Comparison of ENCODE assay signal across 11 cellular contexts in the genomic region with DNA sequence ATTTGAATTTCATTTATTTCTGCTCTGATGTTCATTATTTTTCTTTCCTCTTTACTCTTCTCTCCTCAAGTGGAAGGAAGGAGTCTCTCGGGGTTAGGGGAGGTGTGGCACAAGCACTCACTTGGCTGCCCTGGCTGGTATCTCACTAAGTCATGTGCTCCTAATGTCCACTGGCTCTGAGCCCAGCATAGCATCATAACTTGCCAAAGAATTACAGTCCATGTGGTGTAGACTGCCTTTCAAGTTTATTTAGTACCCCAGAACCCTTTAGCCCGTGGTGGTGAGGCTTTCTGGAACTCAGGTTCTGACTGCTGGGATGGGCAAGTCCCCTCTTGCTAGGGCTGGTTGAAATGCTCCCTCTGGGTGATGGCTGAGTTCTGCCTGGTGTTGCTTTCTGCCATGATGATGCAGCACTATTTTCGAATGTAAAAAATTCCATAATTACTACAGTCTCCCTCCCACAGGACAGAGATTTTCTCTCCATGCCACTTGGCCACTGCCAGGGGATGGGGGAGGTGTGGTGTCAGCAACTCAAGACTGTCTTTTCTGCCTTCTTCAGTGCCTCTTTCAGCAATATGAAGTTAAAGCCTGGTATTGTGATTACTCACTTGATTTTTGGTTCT. TPM values are rescaled to one million over a fixed set of nuclear protein-coding genes. Genes with fewer than 3 reads are reported as not detected.
A peak's percentile ranks its signal among the peaks of the same experiment; 100 is the strongest.
DNase-seq lines count a peak whose midpoint lies in the region; TF ChIP-seq lines count a peak whose summit lies in the region.
"Had no signal": no experiment of that assay in that cellular context is flagged by ENCODE, and none has a peak within 500 bp of the region (broad histone marks: within the 10 kb centered on the region; RNA-seq: fewer than 3 reads in every experiment).

No MANE protein-coding gene starts in this region.

- no peak for TF ChIP-seq CTCF in Calu3 (IDR thresholded peaks at IDR 0.05; ENCODE audit: unreplicated experiment)
- TF ChIP-seq CTCF in fibroblast of lung (conservative IDR thresholded peaks at IDR 0.05 in 1 of 2, IDR thresholded peaks at IDR 0.05 in 1 of 2; ENCODE audit: low read depth in 1 of 2, low read length in 2 of 2) = no peak

- H4K8ac ChIP-seq in trophoblast cell (ENCODE audit: low read depth, low read length) = peak overlapping the region; percentile 29

- no peak overlapping the region for H2BK5ac ChIP-seq in trophoblast cell (ENCODE audit: low read depth, low read length, poor library complexity)

- H3K18ac ChIP-seq in trophoblast cell (ENCODE audit: low read length) = peak overlapping the region; percentile 35

- H3K4me1 ChIP-seq in fibroblast of lung (ENCODE audit: control insufficient read depth, extremely low read depth, insufficient read depth, low read length) (peaks cover 7% of the 10 kb centered on the region), trophoblast cell (ENCODE audit: control insufficient read depth in 1 of 2, insufficient read depth in 2 of 2, low read length in 2 of 2) (peaks cover 0 to 2% of the 10 kb centered on the region in 2 experiments)

- H3K36me3 Mint-ChIP-seq in Calu3 (ENCODE audit: insufficient read depth, unreplicated experiment) = peaks cover 4% of the 10 kb centered on the region
- peaks cover 18% of the 10 kb centered on the region for H3K36me3 Mint-ChIP-seq in activated T-helper 1 cell treated with anti-CD3 and anti-CD28 coated beads, Interleukin-12 subunit alpha, Interleukin-12 subunit beta, Interleukin-2, Interleukin-4 antibody, amounts not matched to agents 30 ng/mL and 10 ng/mL and 1 ng/mL, durations not matched to agents 14 hours and 24 hours and 36 hours (ENCODE audit: low read depth)

- H4K12ac ChIP-seq in trophoblast cell (ENCODE audit: low read depth, low read length) = no peak overlapping the region

- no peaks in the 10 kb centered on the region for H4K20me1 ChIP-seq in fibroblast of lung (ENCODE audit: control insufficient read depth, extremely low read depth, insufficient read depth, low read length)

- H3K79me1 ChIP-seq in trophoblast cell (ENCODE audit: low read length) = peaks cover 2% of the 10 kb centered on the region

- peak overlapping the region; percentile 85 for H4K91ac ChIP-seq in trophoblast cell (ENCODE audit: low read depth, low read length)

- no CpG with 5 or more reads among the region's 3 CpGs for WGBS in trophoblast cell (ENCODE audit: extremely low coverage, insufficient coverage, insufficient read length)

- H3K4ac ChIP-seq in trophoblast cell (ENCODE audit: low read depth, low read length) = peak overlapping the region; percentile 2

- no peak overlapping the region for H3K4me3 Mint-ChIP-seq in Calu3 (ENCODE audit: low read depth, unreplicated experiment)
- H3K4me3 Mint-ChIP-seq in activated T-helper 1 cell treated with anti-CD3 and anti-CD28 coated beads, Interleukin-12 subunit alpha, Interleukin-12 subunit beta, Interleukin-2, Interleukin-4 antibody, amounts not matched to agents 30 ng/mL and 10 ng/mL and 1 ng/mL, durations not matched to agents 14 hours and 24 hours and 36 hours = no peak overlapping the region
- H3K4me3 Mint-ChIP-seq: IgD-negative memory B cell had no signal

- H3K9me3 Mint-ChIP-seq in Calu3 (ENCODE audit: low read depth, unreplicated experiment) = peaks cover 8% of the 10 kb centered on the region
- peaks cover 27% of the 10 kb centered on the region for H3K9me3 Mint-ChIP-seq in activated T-helper 1 cell treated with anti-CD3 and anti-CD28 coated beads, Interleukin-12 subunit alpha, Interleukin-12 subunit beta, Interleukin-2, Interleukin-4 antibody, amounts not matched to agents 30 ng/mL and 10 ng/mL and 1 ng/mL, durations not matched to agents 14 hours and 24 hours and 36 hours

- H3K27me3 ChIP-seq in fibroblast of lung (ENCODE audit: control insufficient read depth, insufficient read depth, low read length) (no peaks in the 10 kb centered on the region), trophoblast cell (ENCODE audit: insufficient read depth, low read length) (no peaks in the 10 kb centered on the region)

- no peak overlapping the region for H3K9ac ChIP-seq in fibroblast of lung (ENCODE audit: insufficient read depth, low read length)
- H3K9ac ChIP-seq in trophoblast cell (ENCODE audit: low read length) = no peak overlapping the region

- H2BK12ac ChIP-seq in trophoblast cell (ENCODE audit: low read length) = peak overlapping the region; percentile 12

- H3K79me2 ChIP-seq in fibroblast of lung (ENCODE audit: control insufficient read depth, insufficient read depth, low read length) = no peaks in the 10 kb centered on the region
- H3K79me2 ChIP-seq in trophoblast cell (ENCODE audit: control insufficient read depth, insufficient read depth, low read length, poor library complexity) = no peaks in the 10 kb centered on the region

- H2AFZ ChIP-seq in fibroblast of lung (ENCODE audit: low read length) (no peak overlapping the region), trophoblast cell (ENCODE audit: insufficient read depth, low read length, poor library complexity) (no peak overlapping the region)

- H3K27me3 Mint-ChIP-seq in Calu3 (ENCODE audit: unreplicated experiment) = no peaks in the 10 kb centered on the region
- H3K27me3 Mint-ChIP-seq in activated T-helper 1 cell treated with anti-CD3 and anti-CD28 coated beads, Interleukin-12 subunit alpha, Interleukin-12 subunit beta, Interleukin-2, Interleukin-4 antibody, amounts not matched to agents 30 ng/mL and 10 ng/mL and 1 ng/mL, durations not matched to agents 14 hours and 24 hours and 36 hours (ENCODE audit: insufficient read depth) = no peaks in the 10 kb centered on the region
- H3K27me3 Mint-ChIP-seq: IgD-negative memory B cell had no signal

- no peaks in the 10 kb centered on the region for H3K36me3 ChIP-seq in fibroblast of lung (ENCODE audit: control insufficient read depth, insufficient read depth, low read length)
- H3K36me3 ChIP-seq in trophoblast cell (ENCODE audit: control insufficient read depth in 1 of 2, insufficient read depth in 2 of 2, low read length in 2 of 2) = peaks cover 2 to 4% of the 10 kb centered on the region in 2 experiments

- peak overlapping the region; percentile 44 for H2AK5ac ChIP-seq in trophoblast cell (ENCODE audit: low read length)

- intact Hi-C loops in Calu3 (cut with micrococcal nuclease; ENCODE audit: unreplicated experiment) = no loop called here
- intact Hi-C loops in activated T-helper 1 cell treated with anti-CD3 and anti-CD28 coated beads, Interleukin-12 subunit alpha, Interleukin-12 subunit beta, Interleukin-2, Interleukin-4 antibody, amounts not matched to agents 30 ng/mL and 10 ng/mL and 1 ng/mL, durations not matched to agents 14 hours and 24 hours and 36 hours (cut with micrococcal nuclease) = no loop called here

- H3K14ac ChIP-seq in trophoblast cell (ENCODE audit: low read length) = peak overlapping the region; percentile 64

- H3K4me3 ChIP-seq in fibroblast of lung (replicated peaks in 1 of 4; ENCODE audit: control extremely low read depth in 1 of 4, insufficient read depth in 1 of 4, low read depth in 3 of 4, low read length in 4 of 4) = no peak overlapping the region
- H3K4me3 ChIP-seq in trophoblast cell (ENCODE audit: low read depth, low read length) = no peak overlapping the region

- no peak overlapping the region for H3K23ac ChIP-seq in trophoblast cell (ENCODE audit: low read length)

- CTCF ChIA-PET in Calu3 (lab: Charles Lee) = no interaction called here

- DNase-seq in Calu3 (peak; percentile 21), NCI-H226 (peak; percentile 33), fibroblast of lung (ENCODE audit: low read depth in 2 of 2) (peak; percentile 73 to 81), trophoblast cell (no peak), DMS53 treated with DMSO at 0.1 percent for 48 hours (lab: John Stamatoyannopoulos, UW; ENCODE audit: unreplicated experiment) (no peak), occipital lobe (lab: John Stamatoyannopoulos, UW) (no peak)
- no peak for DNase-seq in activated T-helper 1 cell treated with anti-CD3 and anti-CD28 coated beads, Interleukin-12 subunit alpha, Interleukin-12 subunit beta, Interleukin-2, Interleukin-4 antibody, amounts not matched to agents 30 ng/mL and 10 ng/mL and 1 ng/mL, durations not matched to agents 14 hours and 24 hours and 36 hours (ENCODE audit: low spot score)
- no peak for DNase-seq in activated CD4-positive, alpha-beta T cell treated with anti-CD3 and anti-CD28 coated beads for 4 hours
- DNase-seq: activated CD8-positive, alpha-beta memory T cell treated with anti-CD3 and anti-CD28 coated beads for 24 hours; NCI-H524 treated with DMSO at 0.1 percent for 48 hours had no signal

- no TSS peak for BruUV-seq in Calu3 (replicated peaks; lab: Mats Ljungman, UMichigan)

- H3K9me3 ChIP-seq in fibroblast of lung (ENCODE audit: control insufficient read depth, insufficient read depth, low read depth, low read length) = no peaks in the 10 kb centered on the region
- no peaks in the 10 kb centered on the region for H3K9me3 ChIP-seq in trophoblast cell (ENCODE audit: insufficient read depth, low read depth, low read length)

- H3K27ac ChIP-seq in fibroblast of lung (ENCODE audit: insufficient read depth, low read length) (no peak overlapping the region), trophoblast cell (ENCODE audit: low read depth, low read length) (no peak overlapping the region)

- H2BK120ac ChIP-seq in trophoblast cell (ENCODE audit: insufficient read depth, low read length, poor library complexity) = peak overlapping the region; percentile 76

- H3K4me1 Mint-ChIP-seq in Calu3 (ENCODE audit: low read depth, unreplicated experiment) = no peaks in the 10 kb centered on the region
- no peaks in the 10 kb centered on the region for H3K4me1 Mint-ChIP-seq in activated T-helper 1 cell treated with anti-CD3 and anti-CD28 coated beads, Interleukin-12 subunit alpha, Interleukin-12 subunit beta, Interleukin-2, Interleukin-4 antibody, amounts not matched to agents 30 ng/mL and 10 ng/mL and 1 ng/mL, durations not matched to agents 14 hours and 24 hours and 36 hours (ENCODE audit: low read depth)
- H3K4me1 Mint-ChIP-seq: IgD-negative memory B cell had no signal

- H3K4me2 ChIP-seq in fibroblast of lung (ENCODE audit: extremely low read depth, insufficient read depth, low read length) (no peak overlapping the region), trophoblast cell (ENCODE audit: low read length) (no peak overlapping the region)

- no peak overlapping the region for H3K27ac Mint-ChIP-seq in Calu3 (ENCODE audit: unreplicated experiment)
- no peak overlapping the region for H3K27ac Mint-ChIP-seq in activated T-helper 1 cell treated with anti-CD3 and anti-CD28 coated beads, Interleukin-12 subunit alpha, Interleukin-12 subunit beta, Interleukin-2, Interleukin-4 antibody, amounts not matched to agents 30 ng/mL and 10 ng/mL and 1 ng/mL, durations not matched to agents 14 hours and 24 hours and 36 hours
- H3K27ac Mint-ChIP-seq: IgD-negative memory B cell had no signal

RNA-seq across cellular contexts. Expression of a gene that starts 22.2 kb away (rescaled TPM):
- total RNA-seq in Calu3 (2022) (29.2 and 30.2 TPM in 2 replicates), fibroblast of lung (36.0 and 36.8 TPM in 2 replicates), occipital lobe (96.4 TPM)
- 18.9 and 24.1 TPM in 2 replicates for polyA plus RNA-seq in fibroblast of lung
- polyA plus RNA-seq in fibroblast of lung (2012) = 15.8 and 21.8 TPM in 2 replicates
- polyA minus RNA-seq in fibroblast of lung (ENCODE audit: low replicate concordance) = 0.33 and 0.86 TPM in 2 replicates
- 35.1 and 37.3 TPM in 2 replicates for polyA plus RNA-seq in trophoblast cell (2013)
- 7.3 TPM in 2 replicates for total RNA-seq in activated T-helper 1 cell treated with anti-CD3 and anti-CD28 coated beads, Interleukin-12 subunit alpha, Interleukin-12 subunit beta, Interleukin-2, Interleukin-4 antibody, amounts not matched to agents 30 ng/mL and 10 ng/mL and 1 ng/mL, durations not matched to agents 14 hours and 24 hours and 36 hours

Comparison
In these comparisons a context has a peak if more than half of its experiments do, and no peak if none do; other contexts are left out.
1. DNase-seq: peak in Calu3 (single experiment), NCI-H226 (single experiment) and fibroblast of lung (2 of 2); none in trophoblast cell (0 of 2), activated T-helper 1 cell treated with anti-CD3 and anti-CD28 coated beads, Interleukin-12 subunit alpha, Interleukin-12 subunit beta, Interleukin-2, Interleukin-4 antibody, amounts not matched to agents 30 ng/mL and 10 ng/mL and 1 ng/mL, durations not matched to agents 14 hours and 24 hours and 36 hours (single experiment), activated CD4-positive, alpha-beta T cell treated with anti-CD3 and anti-CD28 coated beads for 4 hours (0 of 2), DMS53 treated with DMSO at 0.1 percent for 48 hours (single experiment) and occipital lobe (single experiment).